ENCODE assay signal across 27 cellular contexts in genomic region chr20:14562976-14563375, GRCh38.
"Had no signal": no experiment of that assay in that cellular context is flagged by ENCODE, and none has a peak within 500 bp of the region (broad histone marks: within the 10 kb centered on the region; RNA-seq: fewer than 3 reads in every experiment).

No MANE protein-coding gene starts in this region.

- H3K4me3 Mint-ChIP-seq: memory B cell; naive thymus-derived CD4-positive, alpha-beta T cell; nephron; neural progenitor cell; stimulated activated memory B cell treated with anti-CD40 and anti-IgM and Interleukin-4, amounts not matched to agents 10 μg/mL and 1 μg/mL and 100 μg/mL, for 72 hours; type B pancreatic cell had no signal

- FAIRE-seq: colon had no signal

- H3K27me3 ChIP-seq: dorsolateral prefrontal cortex, gastrocnemius medialis, heart left ventricle, hepatocyte, neural progenitor cell, right lobe of liver, testis, tibial artery had no signal

- H3K36me3 ChIP-seq: gastrocnemius medialis, heart left ventricle, neural progenitor cell, right lobe of liver, tibial artery had no signal

- H3K27ac ChIP-seq: dorsolateral prefrontal cortex, gastrocnemius medialis, heart left ventricle, hepatocyte, neural progenitor cell, parathyroid adenoma, right lobe of liver, testis, tibial artery had no signal

- DNase-seq: dorsolateral prefrontal cortex; effector CD4-positive, alpha-beta T cell; foreskin fibroblast; gastrocnemius medialis; heart left ventricle; left cardiac atrium; left ventricle myocardium superior; mucosa of descending colon; naive thymus-derived CD4-positive, alpha-beta T cell; right lobe of liver; stimulated activated CD4-positive, alpha-beta T cell treated with anti-CD3 and anti-CD28 coated beads, Interleukin-4, amount 100 ng/mL, for 4 hours; stimulated activated naive CD8-positive, alpha-beta T cell treated with anti-CD3 and anti-CD28 coated beads, Interleukin-15, Interleukin-2, amounts not matched to agents 100 U/mL and 50 U/mL, for 24 hours; substantia nigra; testis; tibial artery had no signal

- H3K36me3 Mint-ChIP-seq: memory B cell; naive thymus-derived CD4-positive, alpha-beta T cell; stimulated activated memory B cell treated with anti-CD40 and anti-IgM and Interleukin-4, amounts not matched to agents 10 μg/mL and 1 μg/mL and 100 μg/mL, for 72 hours had no signal

- H3K27ac Mint-ChIP-seq: memory B cell; naive thymus-derived CD4-positive, alpha-beta T cell; neural progenitor cell; progenitor cell of endocrine pancreas; stimulated activated memory B cell treated with anti-CD40 and anti-IgM and Interleukin-4, amounts not matched to agents 10 μg/mL and 1 μg/mL and 100 μg/mL, for 72 hours; type B pancreatic cell had no signal

- ATAC-seq: esophagus mucosa; gastrocnemius medialis; heart left ventricle; left cardiac atrium; left ventricle myocardium superior; mucosa of descending colon; naive thymus-derived CD4-positive, alpha-beta T cell; stimulated activated memory B cell treated with anti-CD40 and anti-IgM and Interleukin-4, amounts not matched to agents 10 μg/mL and 1 μg/mL and 100 μg/mL, for 72 hours; stimulated activated naive CD8-positive, alpha-beta T cell treated with anti-CD3 and anti-CD28 coated beads, Interleukin-15, Interleukin-2, amounts not matched to agents 100 U/mL and 50 U/mL, for 24 hours had no signal

- H3K27me3 Mint-ChIP-seq: memory B cell; naive thymus-derived CD4-positive, alpha-beta T cell; progenitor cell of endocrine pancreas; stimulated activated memory B cell treated with anti-CD40 and anti-IgM and Interleukin-4, amounts not matched to agents 10 μg/mL and 1 μg/mL and 100 μg/mL, for 72 hours; type B pancreatic cell had no signal

- H3K4me3 ChIP-seq: dorsolateral prefrontal cortex, gastrocnemius medialis, heart left ventricle, hepatocyte, lung, mucosa of descending colon, neural progenitor cell, right lobe of liver, smooth muscle cell, testis, tibial artery had no signal

- H3K4me1 ChIP-seq: gastrocnemius medialis, heart left ventricle, parathyroid adenoma, right lobe of liver, testis, tibial artery had no signal

- H3K4me1 Mint-ChIP-seq: memory B cell; naive thymus-derived CD4-positive, alpha-beta T cell; stimulated activated memory B cell treated with anti-CD40 and anti-IgM and Interleukin-4, amounts not matched to agents 10 μg/mL and 1 μg/mL and 100 μg/mL, for 72 hours had no signal

- H2AFZ ChIP-seq: hepatocyte, neural progenitor cell, parathyroid adenoma had no signal

- H3K79me2 ChIP-seq: hepatocyte, parathyroid adenoma had no signal

- H3K9ac ChIP-seq: neural progenitor cell, parathyroid adenoma had no signal

- H3K9me3 ChIP-seq: gastrocnemius medialis, mucosa of descending colon, right lobe of liver, testis had no signal

- H3K4me2 ChIP-seq: hepatocyte, neural progenitor cell, smooth muscle cell had no signal
